In genomic region chr16:4536391-4537106, GRCh38 we compare ENCODE assay signal across 10 cellular contexts. TPM values are rescaled to one million over a fixed set of nuclear protein-coding genes. Genes with fewer than 3 reads are reported as not detected.
DNase-seq lines count a peak whose midpoint lies in the region; ATAC-seq, FAIRE-seq and TF ChIP-seq lines count a peak whose summit lies in the region.
"Had no signal": no experiment of that assay in that cellular context is flagged by ENCODE, and none has a peak within 500 bp of the region (broad histone marks: within the 10 kb centered on the region; RNA-seq: fewer than 3 reads in every experiment).

No MANE protein-coding gene starts in this region.

- no peak overlapping the region for H2AFZ ChIP-seq in keratinocyte (ENCODE audit: control insufficient read depth, low read length)

- no peaks in the 10 kb centered on the region for H3K27me3 Mint-ChIP-seq in MCF 10A (ENCODE audit: insufficient read depth, unreplicated experiment)
- H3K27me3 Mint-ChIP-seq in activated naive CD8-positive, alpha-beta T cell treated with anti-CD3 and anti-CD28 coated beads, Interleukin-2, amount 10 ng/mL, durations not matched to agents 7 days and 5 days: no peaks in the 10 kb centered on the region
- peaks cover 12% of the 10 kb centered on the region for H3K27me3 Mint-ChIP-seq in type B pancreatic cell

- dilution Hi-C loops in keratinocyte (cut with MboI; ENCODE audit: extremely low pct_ligation_motif_present, low sequenced_read_pairs): no loop called here

- peak overlapping the region; percentile 65 for H3K4me3 Mint-ChIP-seq in MCF 10A (ENCODE audit: unreplicated experiment)
- peak overlapping the region; percentile 64 for H3K4me3 Mint-ChIP-seq in activated naive CD8-positive, alpha-beta T cell treated with anti-CD3 and anti-CD28 coated beads, Interleukin-2, amount 10 ng/mL, durations not matched to agents 7 days and 5 days
- H3K4me3 Mint-ChIP-seq in type B pancreatic cell: peak overlapping the region; percentile 86

- POLR2A ChIA-PET in MCF 10A (lab: Yijun Ruan, JAX): no interaction called here
- POLR2A ChIA-PET in activated naive CD8-positive, alpha-beta T cell treated with anti-CD3 and anti-CD28 coated beads, Interleukin-2, amount 10 ng/mL, durations not matched to agents 7 days and 5 days (lab: Charles Lee): interaction anchor here (0.6 to 1.4 kb wide), 5 partner anchors 11 to 122 kb away, joined by 3 to 5 read pairs (median 4); no protein-coding TSS in a partner anchor

- CTCF ChIA-PET in MCF 10A (lab: Yijun Ruan, JAX): interaction anchor here (1.0 to 3.2 kb wide), 2 partner anchors 13 to 49 kb away, joined by 3 to 23 read pairs; no protein-coding TSS in a partner anchor

- TSS peak; percentile 47 for BruUV-seq in MCF 10A (replicated peaks; lab: Mats Ljungman, UMichigan)

- intact Hi-C loops in MCF 10A (cut with micrococcal nuclease): no loop called here
- intact Hi-C loops in breast epithelium (cut with DNase I; ENCODE audit: low total_unique reads): no loop called here

- H3K4me2 ChIP-seq in keratinocyte (ENCODE audit: control insufficient read depth, extremely low read depth, insufficient read depth, low read depth, low read length): peak overlapping the region; percentile 96

- H3K4me1 Mint-ChIP-seq in MCF 10A (ENCODE audit: insufficient read depth, unreplicated experiment) (no peaks in the 10 kb centered on the region), type B pancreatic cell (ENCODE audit: unreplicated experiment) (peaks cover 15% of the 10 kb centered on the region)
- H3K4me1 Mint-ChIP-seq in activated naive CD8-positive, alpha-beta T cell treated with anti-CD3 and anti-CD28 coated beads, Interleukin-2, amount 10 ng/mL, durations not matched to agents 7 days and 5 days: peaks cover 31% of the 10 kb centered on the region

- H3K79me2 ChIP-seq in keratinocyte (ENCODE audit: control insufficient read depth, insufficient read depth, low read length): peaks cover 58% of the 10 kb centered on the region

- TF ChIP-seq POLR2A in breast epithelium (IDR thresholded peaks at IDR 0.05): no peak

- TF ChIP-seq CTCF in MCF 10A (IDR thresholded peaks at IDR 0.05; ENCODE audit: unreplicated experiment) (no peak), breast epithelium (IDR thresholded peaks at IDR 0.05) (no peak), keratinocyte (optimal IDR thresholded peaks at IDR 0.05 in 1 of 3, IDR thresholded peaks at IDR 0.05 in 1 of 3, conservative IDR thresholded peaks at IDR 0.05 in 1 of 3; ENCODE audit: extremely low read depth in 1 of 3, insufficient read depth in 2 of 3, low read length in 3 of 3) (no peak), type B pancreatic cell (conservative IDR thresholded peaks at IDR 0.05) (no peak)

- peaks cover 8% of the 10 kb centered on the region for H3K9me3 Mint-ChIP-seq in MCF 10A (ENCODE audit: unreplicated experiment)
- H3K9me3 Mint-ChIP-seq in activated naive CD8-positive, alpha-beta T cell treated with anti-CD3 and anti-CD28 coated beads, Interleukin-2, amount 10 ng/mL, durations not matched to agents 7 days and 5 days: peaks cover 6% of the 10 kb centered on the region
- peaks cover 5% of the 10 kb centered on the region for H3K9me3 Mint-ChIP-seq in type B pancreatic cell

- H3K27me3 ChIP-seq in breast epithelium (no peaks in the 10 kb centered on the region), keratinocyte (ENCODE audit: control insufficient read depth, extremely low read depth, insufficient read depth, low read length) (no peaks in the 10 kb centered on the region)
- H3K27me3 ChIP-seq: stomach had no signal

- H3K27ac ChIP-seq in breast epithelium: peak overlapping the region in 1 of 2 donors; percentile 91
- peak overlapping the region; percentile 70 for H3K27ac ChIP-seq in keratinocyte (ENCODE audit: control insufficient read depth, insufficient read depth, low read length)

- no peak for DNase-seq in MCF 10A (ENCODE audit: unreplicated experiment)
- DNase-seq in breast epithelium (ENCODE audit: low spot score in 2 of 2): no peak
- DNase-seq in activated naive CD8-positive, alpha-beta T cell treated with anti-CD3 and anti-CD28 coated beads, Interleukin-2, amount 10 ng/mL, durations not matched to agents 7 days and 5 days: no peak
- DNase-seq in keratinocyte (ENCODE audit: low read depth, low spot score): no peak
- DNase-seq in type B pancreatic cell (ENCODE audit: extremely low spot score, unreplicated experiment): no peak
- DNase-seq in NCI-H1417 (lab: John Stamatoyannopoulos, UW): no peak
- DNase-seq: AML-193, stomach had no signal

- H3K27ac Mint-ChIP-seq in MCF 10A (ENCODE audit: low read depth, unreplicated experiment) (no peak overlapping the region), type B pancreatic cell (peak overlapping the region; percentile 79)
- H3K27ac Mint-ChIP-seq in activated naive CD8-positive, alpha-beta T cell treated with anti-CD3 and anti-CD28 coated beads, Interleukin-2, amount 10 ng/mL, durations not matched to agents 7 days and 5 days: peak overlapping the region; percentile 34

- H3K36me3 ChIP-seq in breast epithelium (no peaks in the 10 kb centered on the region), keratinocyte (ENCODE audit: control insufficient read depth in 2 of 2, extremely low read depth in 1 of 2, insufficient read depth in 2 of 2, low read length in 2 of 2) (peaks cover 11 to 17% of the 10 kb centered on the region in 2 experiments)

- ATAC-seq in activated naive CD8-positive, alpha-beta T cell treated with anti-CD3 and anti-CD28 coated beads, Interleukin-2, amount 10 ng/mL, durations not matched to agents 7 days and 5 days (ENCODE audit: low read depth): no peak
- ATAC-seq in GM18858 (IDR thresholded peaks at IDR 0.05; ENCODE audit: unreplicated experiment) (no peak), HG02981 (IDR thresholded peaks at IDR 0.05; ENCODE audit: unreplicated experiment) (no peak)

- H3K36me3 Mint-ChIP-seq in MCF 10A (ENCODE audit: insufficient read depth, unreplicated experiment) (peaks cover 6% of the 10 kb centered on the region), type B pancreatic cell (peaks cover 26% of the 10 kb centered on the region)
- H3K36me3 Mint-ChIP-seq in activated naive CD8-positive, alpha-beta T cell treated with anti-CD3 and anti-CD28 coated beads, Interleukin-2, amount 10 ng/mL, durations not matched to agents 7 days and 5 days: peaks cover 24% of the 10 kb centered on the region

- H3K4me3 ChIP-seq in breast epithelium (no peak overlapping the region), keratinocyte (ENCODE audit: control insufficient read depth in 2 of 3, extremely low read depth in 1 of 3, insufficient read depth in 2 of 3, low read depth in 1 of 3, low read length in 3 of 3) (peak overlapping the region; percentile 76 to 84 (median 83))

- peak overlapping the region; percentile 78 for H3K9ac ChIP-seq in keratinocyte (ENCODE audit: control insufficient read depth, extremely low read depth, insufficient read depth, low read length)

- no peaks in the 10 kb centered on the region for H4K20me1 ChIP-seq in keratinocyte (ENCODE audit: control insufficient read depth, extremely low read depth, insufficient read depth, low read length)

- FAIRE-seq in keratinocyte (lab: Jason Lieb, UNC): peak; percentile 92

- H3K4me1 ChIP-seq in breast epithelium: no peaks in the 10 kb centered on the region
- H3K4me1 ChIP-seq in keratinocyte (ENCODE audit: control insufficient read depth, extremely low read depth, insufficient read depth, low read length): peaks cover 17% of the 10 kb centered on the region

- H3K9me3 ChIP-seq in breast epithelium (peaks cover 0 to 5% of the 10 kb centered on the region in 2 donors), keratinocyte (ENCODE audit: control insufficient read depth, low read depth, low read length) (peaks cover 3% of the 10 kb centered on the region)

- no peaks in the 10 kb centered on the region for H3K9me1 ChIP-seq in keratinocyte (ENCODE audit: control insufficient read depth, extremely low read depth, insufficient read depth, low read length)

RNA-seq across cellular contexts. Expression of gene CDIP1, which starts 2.0 kb away (rescaled TPM):
- total RNA-seq in MCF 10A (2022) (6.0 and 8.0 TPM in 2 replicates), breast epithelium (1 to 10 TPM; 9.1 to 9.9 (median 9.5) TPM), type B pancreatic cell (ENCODE audit: low replicate concordance) (19.2 and 41.3 TPM in 2 replicates)
- total RNA-seq in activated naive CD8-positive, alpha-beta T cell treated with anti-CD3 and anti-CD28 coated beads, Interleukin-2, amount 10 ng/mL, durations not matched to agents 7 days and 5 days: 10 to 100 TPM; 36.3 to 42.1 TPM
- 19.8 to 39.4 TPM (median 23.1 TPM) in 3 replicates for polyA plus RNA-seq in keratinocyte
- polyA plus RNA-seq in keratinocyte (2011; ENCODE audit: low read depth): 14.2 TPM
- 32.0 and 47.0 TPM in 2 replicates for polyA plus RNA-seq in keratinocyte (2011; cell fraction: cytosol; rRNA removed)
- 53.3 and 59.5 TPM in 2 replicates for polyA plus RNA-seq in keratinocyte (2011; cell fraction: nucleus; rRNA removed)
- 48.9 and 50.3 TPM in 2 replicates for polyA plus RNA-seq in keratinocyte (2012; ENCODE audit: low replicate concordance)
- 22.5 to 58.5 TPM (median 24.5 TPM) in 3 replicates for polyA minus RNA-seq in keratinocyte
- polyA minus RNA-seq in keratinocyte (2011; cell fraction: cytosol; rRNA and poly(A)+ RNA removed): 25.5 TPM
- polyA minus RNA-seq in keratinocyte (2011; cell fraction: nucleus; rRNA and poly(A)+ RNA removed): 14.0 and 17.0 TPM in 2 replicates

RNA-seq across cellular contexts. Expression of gene C16orf96, which starts 19.6 kb away (rescaled TPM):
- total RNA-seq in MCF 10A (2022) (not detected in 2 replicates), breast epithelium (not detected), type B pancreatic cell (ENCODE audit: low replicate concordance) (0.14 and 0.43 TPM in 2 replicates)
- total RNA-seq in activated naive CD8-positive, alpha-beta T cell treated with anti-CD3 and anti-CD28 coated beads, Interleukin-2, amount 10 ng/mL, durations not matched to agents 7 days and 5 days: under 1 TPM; 0.08 to 0.17 TPM
- not detected in 3 replicates for polyA plus RNA-seq in keratinocyte
- 0.06 TPM for polyA plus RNA-seq in keratinocyte (2011; ENCODE audit: low read depth)
- polyA plus RNA-seq in keratinocyte (2011; cell fraction: cytosol; rRNA removed): not detected in 2 replicates
- polyA plus RNA-seq in keratinocyte (2011; cell fraction: nucleus; rRNA removed): 0.07 TPM in 1 of 2 replicates, not detected in the other
- 0.04 TPM in 1 of 2 replicates, not detected in the other for polyA plus RNA-seq in keratinocyte (2012; ENCODE audit: low replicate concordance)
- polyA minus RNA-seq in keratinocyte: not detected in 3 replicates
- polyA minus RNA-seq in keratinocyte (2011; cell fraction: cytosol; rRNA and poly(A)+ RNA removed): not detected
- polyA minus RNA-seq in keratinocyte (2011; cell fraction: nucleus; rRNA and poly(A)+ RNA removed): not detected in 2 replicates
- polyA plus RNA-seq: stomach had no signal

Comparison
In these comparisons a context has a peak if more than half of its experiments do, and no peak if none do; other contexts are left out.
1. H3K4me3 ChIP-seq: peak in keratinocyte (3 of 3); none in breast epithelium (0 of 3).
2. Peak in every context shown above with its lines, with median percentiles within 50 percentile points of each other: H3K4me3 Mint-ChIP-seq.